8 cellular contexts compared by ENCODE assay signal in genomic region chr9:78032599-78033457, GRCh38. TPM values are rescaled to one million over a fixed set of nuclear protein-coding genes. Genes with fewer than 3 reads are reported as not detected.
DNase-seq lines count a peak whose midpoint lies in the region; FAIRE-seq and TF ChIP-seq lines count a peak whose summit lies in the region.

No MANE protein-coding gene starts in this region.

- H3K4me3 ChIP-seq in vagina, result peak overlapping the region; percentile 77 to 98

- no peaks in the 10 kb centered on the region for H3K27me3 ChIP-seq in vagina

- no peak for TF ChIP-seq POLR2A in vagina (IDR thresholded peaks at IDR 0.05)

- peaks cover 34% of the 10 kb centered on the region for H3K4me1 ChIP-seq in vagina

- DNase-seq in GF-D8 (lab: John Stamatoyannopoulos, UW) (peak; percentile 58), NCI-H2029 (lab: John Stamatoyannopoulos, UW) (peak; percentile 72), cerebellar cortex (ENCODE audit: low spot score) (peak; percentile 59), midbrain (lab: John Stamatoyannopoulos, UW) (peak; percentile 62), vagina (ENCODE audit: extremely low spot score in 2 of 2) (no peak), RCC 7860 (ENCODE audit: low spot score) (no peak), NOMO-1 (lab: John Stamatoyannopoulos, UW; ENCODE audit: unreplicated experiment in 2 of 2) (no peak), GOT3 (lab: John Stamatoyannopoulos, UW) (no peak)

- H3K9me3 ChIP-seq in vagina, result no peaks in the 10 kb centered on the region

- FAIRE-seq in RCC 7860 (lab: Jason Lieb, UNC), result no peak

- peak overlapping the region; percentile 97 for H3K27ac ChIP-seq in vagina

- intact Hi-C loops in vagina (cut with DNase I), result loop anchor here (10.0 kb wide), 3 partner anchors 58 to 598 kb away; no protein-coding TSS in a partner anchor

- no peak for TF ChIP-seq CTCF in vagina (IDR thresholded peaks at IDR 0.05)

- H3K36me3 ChIP-seq in vagina, result no peaks in the 10 kb centered on the region

RNA-seq across cellular contexts. Expression of gene GNAQ, which starts 1.2 kb away (rescaled TPM):
- 31.9 TPM for total RNA-seq in vagina

Comparison
In these comparisons a context has a peak if more than half of its experiments do, and no peak if none do; other contexts are left out.
1. DNase-seq: peak in GF-D8 (single experiment), NCI-H2029 (single experiment), cerebellar cortex (single experiment) and midbrain (single experiment); none in vagina (0 of 2), RCC 7860 (single experiment), NOMO-1 (0 of 2) and GOT3 (single experiment).